Comparison of ENCODE assay signal across 1 cellular context in genomic region chr15:66356359-66357236, GRCh38.
TF ChIP-seq lines count a peak whose summit lies in the region.

Gene TIPIN (minus strand): TSS chr15:66356685. CDS start chr15:66352947, 3,738 bp downstream.

TF ChIP-seq in HEK293, 187 proteins besides CTCF, POLR2A, EP300 and RAD21 (continued from another document and continues in another):
- peak; percentile 86 for TF ChIP-seq KLF17 (tag by site-specific recombination; IDR thresholded peaks at IDR 0.05)
- TF ChIP-seq ZNF510 (tag by site-specific recombination; IDR thresholded peaks at IDR 0.05; ENCODE audit: insufficient replicate concordance): no peak
- peak; percentile 98 for TF ChIP-seq GLIS2 (tag by site-specific recombination; IDR thresholded peaks at IDR 0.05)
- peak; percentile 56 for TF ChIP-seq ZFHX2 (tag by site-specific recombination; conservative IDR thresholded peaks at IDR 0.05)
- TF ChIP-seq ZNF544 (tag by site-specific recombination; IDR thresholded peaks at IDR 0.05): no peak
- peak; percentile 84 for TF ChIP-seq ZBTB10 (tag by site-specific recombination; IDR thresholded peaks at IDR 0.05)
- no peak for TF ChIP-seq ZNF513 (tag by site-specific recombination; IDR thresholded peaks at IDR 0.05)
- TF ChIP-seq ZSCAN5A (tag by site-specific recombination; IDR thresholded peaks at IDR 0.05): peak; percentile 53; the same call in 1 of the 2 replicates
- peak; percentile 99 for TF ChIP-seq ZBTB17 (tag by site-specific recombination; IDR thresholded peaks at IDR 0.05)
- no peak for TF ChIP-seq ZNF426 (tag by site-specific recombination; IDR thresholded peaks at IDR 0.05)
- no peak for TF ChIP-seq ZNF132 (tag by site-specific recombination; IDR thresholded peaks at IDR 0.05; ENCODE audit: borderline replicate concordance)
- TF ChIP-seq ZSCAN18 (tag by site-specific recombination; IDR thresholded peaks at IDR 0.05): peak; percentile 29; the same call in 1 of the 2 replicates
- peak; percentile 76; the same call in 1 of the 2 replicates for TF ChIP-seq ZBTB48 (tag by site-specific recombination; IDR thresholded peaks at IDR 0.05)
- TF ChIP-seq ZNF501 (tag by site-specific recombination; IDR thresholded peaks at IDR 0.05): peak; percentile 94
- peak; percentile 82 for TF ChIP-seq ZNF692 (tag by site-specific recombination; IDR thresholded peaks at IDR 0.05)
- TF ChIP-seq OVOL3 (tag by site-specific recombination; IDR thresholded peaks at IDR 0.05): peak; percentile 68
- peak; percentile 29; the same call in 1 of the 2 replicates for TF ChIP-seq ZNF558 (tag by site-specific recombination; IDR thresholded peaks at IDR 0.05)
- TF ChIP-seq ZNF596 (tag by site-specific recombination; IDR thresholded peaks at IDR 0.05): no peak
- peak; percentile 38; the same call in 1 of the 2 replicates for TF ChIP-seq ZNF449 (tag by site-specific recombination; IDR thresholded peaks at IDR 0.05)
- TF ChIP-seq ZNF324 (tag by site-specific recombination; IDR thresholded peaks at IDR 0.05): peak; percentile 69; the same call in 1 of the 2 replicates
- peak; percentile 46; the same call in 1 of the 2 replicates for TF ChIP-seq KLF9 (tag by site-specific recombination; IDR thresholded peaks at IDR 0.05; ENCODE audit: low read depth)
- TF ChIP-seq ZNF555 (tag by site-specific recombination; conservative IDR thresholded peaks at IDR 0.05): no peak
- TF ChIP-seq ZNF660 (tag by site-specific recombination; IDR thresholded peaks at IDR 0.05): peak; percentile 90
- peak; percentile 97 for TF ChIP-seq ZNF2 (tag by site-specific recombination; IDR thresholded peaks at IDR 0.05)
- peak; percentile 66 for TF ChIP-seq WT1 (tag by site-specific recombination; IDR thresholded peaks at IDR 0.05)
- TF ChIP-seq PATZ1 (tag by site-specific recombination; IDR thresholded peaks at IDR 0.05): peak; percentile 88
- no peak for TF ChIP-seq HOXD13 (CRISPR knock-in tag; IDR thresholded peaks at IDR 0.05; ENCODE audit: borderline replicate concordance)
- no peak for TF ChIP-seq ZNF837 (tag by site-specific recombination; IDR thresholded peaks at IDR 0.05)
- peak; percentile 86; the same call in 1 of the 2 replicates for TF ChIP-seq BCL11B (tag by site-specific recombination; IDR thresholded peaks at IDR 0.05; ENCODE audit: low read depth)
- peak; percentile 81 for TF ChIP-seq ZFP69B (tag by site-specific recombination; IDR thresholded peaks at IDR 0.05)
- TF ChIP-seq ZNF169 (tag by site-specific recombination; IDR thresholded peaks at IDR 0.05): no peak
- no peak for TF ChIP-seq ZNF148 (tag by site-specific recombination; IDR thresholded peaks at IDR 0.05; ENCODE audit: borderline replicate concordance)
- TF ChIP-seq ZNF138 (tag by site-specific recombination; IDR thresholded peaks at IDR 0.05; ENCODE audit: borderline replicate concordance): no peak
- peak; percentile 80 for TF ChIP-seq SP7 (tag by site-specific recombination; IDR thresholded peaks at IDR 0.05)
- peak; percentile 42; the same call in 1 of the 2 replicates for TF ChIP-seq ZNF423 (tag by site-specific recombination; IDR thresholded peaks at IDR 0.05)
- peak; percentile 84 for TF ChIP-seq ZEB2 (tag by site-specific recombination; IDR thresholded peaks at IDR 0.05)
- no peak for TF ChIP-seq ATF2 (tag by site-specific recombination; IDR thresholded peaks at IDR 0.05; ENCODE audit: low read depth)
- peak; percentile 75; the same call in 1 of the 2 replicates for TF ChIP-seq ZSCAN23 (tag by site-specific recombination; IDR thresholded peaks at IDR 0.05)
- TF ChIP-seq KLF1 (tag by site-specific recombination; IDR thresholded peaks at IDR 0.05): peak; percentile 94
